ENCODE assay signal across 18 cellular contexts in the genomic region with DNA sequence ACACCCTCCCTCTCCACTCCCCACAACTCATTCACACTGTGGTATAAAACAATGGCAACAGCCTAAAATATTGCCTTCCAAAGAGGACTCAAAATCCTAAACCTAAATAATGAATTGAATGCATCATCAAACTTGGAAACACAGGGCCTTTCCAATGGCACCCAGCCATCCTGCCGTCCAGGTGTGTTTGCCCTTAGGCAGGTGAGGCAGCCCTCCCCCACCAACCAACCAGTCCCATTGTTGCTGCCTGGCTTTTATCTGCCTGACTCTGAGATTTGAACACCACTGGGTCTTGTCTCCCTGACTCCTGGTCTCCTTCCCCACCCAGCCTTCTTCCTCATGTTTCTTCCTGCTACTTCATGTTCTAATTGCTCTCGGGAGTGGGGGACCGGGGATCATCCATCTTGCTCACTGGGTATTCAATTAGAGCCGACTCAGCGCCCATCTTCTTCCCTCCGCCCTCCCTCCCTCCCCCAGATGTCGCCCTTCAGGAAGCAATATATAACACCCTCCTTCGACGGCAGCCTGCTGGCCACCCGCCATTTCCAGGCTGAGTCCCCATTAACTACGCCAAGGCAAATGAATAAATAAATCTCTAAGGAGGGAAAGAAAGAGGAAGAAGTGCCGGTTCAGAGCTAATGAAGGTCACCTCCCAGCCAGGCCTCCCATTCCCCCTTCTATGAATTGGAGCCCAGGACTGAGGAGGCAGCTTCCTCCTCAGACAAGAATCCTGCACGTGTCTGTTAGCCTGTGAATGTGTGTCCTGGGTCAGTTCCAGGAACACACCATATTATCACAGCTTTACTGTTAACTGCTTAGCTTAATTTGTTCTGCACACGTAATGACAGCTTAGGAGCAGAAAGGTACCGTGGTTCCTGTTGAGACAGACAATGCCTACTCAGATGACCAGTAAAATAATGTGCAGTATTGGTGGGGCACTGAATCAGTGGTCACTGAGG. TPM values are rescaled to one million over a fixed set of nuclear protein-coding genes. Genes with fewer than 3 reads are reported as not detected.
DNase-seq lines count a peak whose midpoint lies in the region; ATAC-seq and TF ChIP-seq lines count a peak whose summit lies in the region.
"Had no signal": no experiment of that assay in that cellular context is flagged by ENCODE, and none has a peak within 500 bp of the region (broad histone marks: within the 10 kb centered on the region; RNA-seq: fewer than 3 reads in every experiment).

No MANE protein-coding gene starts in this region.

- H3K4me1 ChIP-seq in mammary epithelial cell (ENCODE audit: insufficient read depth, low read length) (no peaks in the 10 kb centered on the region), breast epithelium (no peaks in the 10 kb centered on the region)

- in situ Hi-C loops in mammary epithelial cell (cut with MboI; ENCODE audit: low sequenced_read_pairs in 2 of 2): no loop called here

- no peak overlapping the region for H2AFZ ChIP-seq in mammary epithelial cell (ENCODE audit: low read depth, low read length)
- H2AFZ ChIP-seq: hepatocyte had no signal

- no peaks in the 10 kb centered on the region for H3K9me3 ChIP-seq in mammary epithelial cell (replicated peaks; ENCODE audit: insufficient read depth, low read length)
- no peaks in the 10 kb centered on the region for H3K9me3 ChIP-seq in breast epithelium
- H3K9me3 ChIP-seq: Peyer's patch had no signal

- H3K27ac ChIP-seq in mammary epithelial cell (ENCODE audit: insufficient read depth, low read depth, low read length) (no peak overlapping the region), breast epithelium (no peak overlapping the region)
- H3K27ac ChIP-seq: hepatocyte, HL-60, Peyer's patch had no signal

- no peak overlapping the region for H3K4me3 ChIP-seq in mammary epithelial cell (replicated peaks in 1 of 3; ENCODE audit: insufficient read depth in 1 of 3, low read depth in 2 of 3, low read length in 3 of 3)
- no peak overlapping the region for H3K4me3 ChIP-seq in breast epithelium
- no peak overlapping the region for H3K4me3 ChIP-seq in epithelial cell of esophagus (ENCODE audit: low read length)
- H3K4me3 ChIP-seq: hepatocyte, Peyer's patch had no signal

- no TSS peak for BruUV-seq in mammary epithelial cell (replicated peaks; lab: Mats Ljungman, UMichigan)

- H3K4me2 ChIP-seq in mammary epithelial cell (ENCODE audit: insufficient read depth, low read depth, low read length): no peak overlapping the region
- H3K4me2 ChIP-seq: hepatocyte had no signal

- 69% methylated on average over 12 of the region's 15 CpGs for WGBS in mammary epithelial cell (ENCODE audit: low coverage, missing lambda C conversion rate)

- ATAC-seq in HG03571 (IDR thresholded peaks at IDR 0.05; ENCODE audit: unreplicated experiment): no peak
- ATAC-seq: WTC11 had no signal

- TF ChIP-seq POLR2A in breast epithelium (IDR thresholded peaks at IDR 0.05): no peak

- no peak for TF ChIP-seq CTCF in mammary epithelial cell (conservative IDR thresholded peaks at IDR 0.05 in 1 of 2, IDR thresholded peaks at IDR 0.05 in 1 of 2; ENCODE audit: extremely low read depth in 1 of 2, insufficient read depth in 1 of 2, low read depth in 1 of 2, low read length in 2 of 2)
- TF ChIP-seq CTCF in breast epithelium (IDR thresholded peaks at IDR 0.05): no peak
- TF ChIP-seq CTCF in epithelial cell of esophagus (IDR thresholded peaks at IDR 0.05; ENCODE audit: insufficient read depth, low read depth, low read length, missing control alignments): no peak

- H3K36me3 ChIP-seq in mammary epithelial cell (ENCODE audit: insufficient read depth, low read length) (no peaks in the 10 kb centered on the region), breast epithelium (no peaks in the 10 kb centered on the region)
- H3K36me3 ChIP-seq: Peyer's patch had no signal

- DNase-seq in mammary epithelial cell: peak; percentile 30
- no peak for DNase-seq in breast epithelium (ENCODE audit: low spot score in 2 of 2)
- peak; percentile 65 for DNase-seq in NCI-H2196 (lab: John Stamatoyannopoulos, UW; ENCODE audit: unreplicated experiment)
- DNase-seq in epithelial cell of esophagus (ENCODE audit: low read depth): peak; percentile 45
- DNase-seq in activated CD4-positive, CD25-positive, alpha-beta regulatory T cell (lab: John Stamatoyannopoulos, UW): no peak
- DNase-seq in occipital lobe (lab: John Stamatoyannopoulos, UW): no peak
- no peak for DNase-seq in islet precursor cell
- DNase-seq: Kasumi-1, NCI-H2171 treated with DMSO at 0.1 percent for 48 hours, Peyer's patch, SW 1271 had no signal

- dilution Hi-C loops in mammary epithelial cell (cut with HindIII; ENCODE audit: low sequenced_read_pairs): no loop called here

- no peaks in the 10 kb centered on the region for H4K20me1 ChIP-seq in mammary epithelial cell (ENCODE audit: insufficient read depth, low read length)

- no peaks in the 10 kb centered on the region for H3K79me2 ChIP-seq in mammary epithelial cell (ENCODE audit: insufficient read depth, low read length)
- H3K79me2 ChIP-seq: hepatocyte had no signal

- H3K27me3 ChIP-seq in mammary epithelial cell (ENCODE audit: insufficient read depth, low read length): no peaks in the 10 kb centered on the region
- H3K27me3 ChIP-seq in breast epithelium: no peaks in the 10 kb centered on the region
- H3K27me3 ChIP-seq: hepatocyte, Peyer's patch had no signal

- CTCF ChIA-PET in mammary epithelial cell (lab: Charles Lee; ENCODE audit: low non-redundant PET): no interaction called here

- no peak overlapping the region for H3K9ac ChIP-seq in mammary epithelial cell (ENCODE audit: insufficient read depth, low read length)

- intact Hi-C loops in mammary epithelial cell (cut with micrococcal nuclease): no loop called here
- intact Hi-C loops in breast epithelium (cut with DNase I; ENCODE audit: low total_unique reads): no loop called here

RNA-seq across cellular contexts. Expression of gene NTF3, which starts 36.2 kb away (rescaled TPM):
- total RNA-seq in mammary epithelial cell: not detected
- polyA plus RNA-seq in mammary epithelial cell: not detected
- not detected for polyA minus RNA-seq in mammary epithelial cell
- 1 to 10 TPM in 1 of 3 donors, under 1 TPM in 1, not detected in 1; 0.88 to 1.3 TPM for total RNA-seq in breast epithelium
- total RNA-seq in occipital lobe: 2.3 TPM
- total RNA-seq: activated CD8-positive, alpha-beta memory T cell treated with anti-CD3 and anti-CD28 coated beads for 36 hours; subcutaneous adipose tissue had no signal
- polyA plus RNA-seq: neural cell had no signal

Comparison
In these comparisons a context has a peak if more than half of its experiments do, and no peak if none do; other contexts are left out.
1. DNase-seq: peak in mammary epithelial cell (single experiment), NCI-H2196 (single experiment) and epithelial cell of esophagus (single experiment); none in breast epithelium (0 of 2), activated CD4-positive, CD25-positive, alpha-beta regulatory T cell (0 of 4), occipital lobe (single experiment) and islet precursor cell (single experiment).